Comparison of ENCODE assay signal across 8 cellular contexts in genomic region chr2:46632349-46632748, GRCh38. TPM values are rescaled to one million over a fixed set of nuclear protein-coding genes. Genes with fewer than 3 reads are reported as not detected.
A peak's percentile ranks its signal among the peaks of the same experiment; 100 is the strongest.
DNase-seq lines count a peak whose midpoint lies in the region; ATAC-seq, FAIRE-seq and TF ChIP-seq lines count a peak whose summit lies in the region.

No MANE protein-coding gene starts in this region.

- H3K79me2 ChIP-seq in GM12878 (ENCODE audit: control insufficient read depth, insufficient read depth, low read length), result no peaks in the 10 kb centered on the region

- no peaks in the 10 kb centered on the region; a peak in 1 of 4 replicates for H3K36me3 ChIP-seq in GM12878 (ENCODE audit: control insufficient read depth in 2 of 2, insufficient read depth in 2 of 2, low read length in 1 of 2)

- no peak overlapping the region for H3K4me3 Mint-ChIP-seq in activated CD8-positive, alpha-beta memory T cell treated with anti-CD3 and anti-CD28 coated beads, Interleukin-2, amount 10 ng/mL, durations not matched to agents 7 days and 5 days

- H4K20me1 ChIP-seq in GM12878 (ENCODE audit: control insufficient read depth, insufficient read depth), result no peaks in the 10 kb centered on the region

- SMC1A ChIA-PET in GM12878 (lab: Charles Lee; ENCODE audit: uncharacterized antibody, unreplicated experiment), result interaction anchor here (0.8 kb wide), 1 partner anchor 163 kb away, joined by 3 read pairs; no protein-coding TSS in a partner anchor

- in situ Hi-C loops in GM12878 (cut with MboI), result loop anchor here (25.0 kb wide), 1 partner anchor 620 kb away; no protein-coding TSS in a partner anchor

- ATAC-seq in GM12878 (peak; percentile 60), left lobe of liver (peak; percentile 75), HG03196 (IDR thresholded peaks at IDR 0.05; ENCODE audit: unreplicated experiment) (no peak)
- ATAC-seq in activated CD8-positive, alpha-beta memory T cell treated with anti-CD3 and anti-CD28 coated beads, Interleukin-2, amount 10 ng/mL, durations not matched to agents 7 days and 5 days, result no peak

- H3K9ac ChIP-seq in GM12878 (ENCODE audit: control insufficient read depth, insufficient read depth, low read length), result no peak overlapping the region

- no TSS peak for BruUV-seq in GM12878 (replicated peaks; lab: Mats Ljungman, UMichigan)

- no peak overlapping the region for H3K27ac ChIP-seq in GM12878 (ENCODE audit: control insufficient read depth, insufficient read depth)

- H3K4me1 Mint-ChIP-seq in activated CD8-positive, alpha-beta memory T cell treated with anti-CD3 and anti-CD28 coated beads, Interleukin-2, amount 10 ng/mL, durations not matched to agents 7 days and 5 days, result peaks cover 9% of the 10 kb centered on the region

- no peak overlapping the region for H3K27ac Mint-ChIP-seq in activated CD8-positive, alpha-beta memory T cell treated with anti-CD3 and anti-CD28 coated beads, Interleukin-2, amount 10 ng/mL, durations not matched to agents 7 days and 5 days

- H3K4me3 ChIP-seq in GM12878, result no peak overlapping the region

- CTCF ChIA-PET in GM12878 (lab: Yijun Ruan, JAX), result interaction anchor here (1.6 to 2.5 kb wide), 2 partner anchors 17 to 155 kb away, joined by 3 to 11 read pairs; no protein-coding TSS in a partner anchor
- CTCF ChIA-PET in activated CD8-positive, alpha-beta memory T cell treated with anti-CD3 and anti-CD28 coated beads, Interleukin-2, amount 10 ng/mL, durations not matched to agents 7 days and 5 days (lab: Charles Lee), result interaction anchor here (0.7 to 1.7 kb wide), 2 partner anchors 18 to 165 kb away, joined by 3 to 8 read pairs; no protein-coding TSS in a partner anchor

- intact Hi-C loops in GM12878 (cut with micrococcal nuclease; ENCODE audit: unreplicated experiment), result no loop called here

- POLR2A ChIA-PET in GM12878 (lab: Charles Lee), result no interaction called here

- peak; percentile 27 for DNase-seq in NCI-H1436 (lab: John Stamatoyannopoulos, UW)
- DNase-seq in NCI-H1436 treated with DMSO at 0.1 percent for 48 hours (lab: John Stamatoyannopoulos, UW), result no peak
- DNase-seq in MV-4-11 (lab: John Stamatoyannopoulos, UW), result peak; percentile 32
- no peak for DNase-seq in GM12878 (ENCODE audit: low read depth, low spot score)
- DNase-seq in left lobe of liver (ENCODE audit: low spot score), result no peak
- DNase-seq in activated CD8-positive, alpha-beta memory T cell treated with anti-CD3 and anti-CD28 coated beads, Interleukin-2, amount 10 ng/mL, durations not matched to agents 7 days and 5 days, result no peak
- DNase-seq in NCI-H187 (lab: John Stamatoyannopoulos, UW), result no peak

- no peaks in the 10 kb centered on the region for H3K36me3 Mint-ChIP-seq in activated CD8-positive, alpha-beta memory T cell treated with anti-CD3 and anti-CD28 coated beads, Interleukin-2, amount 10 ng/mL, durations not matched to agents 7 days and 5 days

- FAIRE-seq in GM12878 (lab: Jason Lieb, UNC), result no peak

- H3K27me3 Mint-ChIP-seq in activated CD8-positive, alpha-beta memory T cell treated with anti-CD3 and anti-CD28 coated beads, Interleukin-2, amount 10 ng/mL, durations not matched to agents 7 days and 5 days, result no peaks in the 10 kb centered on the region

- no peaks in the 10 kb centered on the region for H3K4me1 ChIP-seq in GM12878 (ENCODE audit: control insufficient read depth, insufficient read depth, low read length)

- peak; percentile 63 for TF ChIP-seq RAD21 in GM12878 (IDR thresholded peaks at IDR 0.05; ENCODE audit: insufficient read depth, low read depth, low read length)

- H2AFZ ChIP-seq in GM12878 (ENCODE audit: control insufficient read depth, low read depth, low read length), result no peak overlapping the region

- H3K27me3 ChIP-seq in GM12878 (replicated peaks in 1 of 2; ENCODE audit: control insufficient read depth in 2 of 2, insufficient read depth in 2 of 2, low read length in 1 of 2), result no peaks in the 10 kb centered on the region

- H3K9me3 Mint-ChIP-seq in activated CD8-positive, alpha-beta memory T cell treated with anti-CD3 and anti-CD28 coated beads, Interleukin-2, amount 10 ng/mL, durations not matched to agents 7 days and 5 days (ENCODE audit: low read depth), result no peaks in the 10 kb centered on the region

- no peak for TF ChIP-seq POLR2A in GM12878 (IDR thresholded peaks at IDR 0.05; ENCODE audit: low read depth, low read length)

- TF ChIP-seq CTCF in GM12878 (IDR thresholded peaks at IDR 0.05 in 2 of 3, conservative IDR thresholded peaks at IDR 0.05 in 1 of 3; ENCODE audit: control insufficient read depth in 2 of 3, extremely low read depth in 1 of 3, insufficient read depth in 1 of 3, low read depth in 3 of 3, low read length in 3 of 3), result peak; percentile 32 to 43 (median 42); a peak in 4 of 6 replicates

- TF ChIP-seq EP300 in GM12878 (IDR thresholded peaks at IDR 0.05; ENCODE audit: borderline replicate concordance in 1 of 2, control insufficient read depth in 1 of 2, low read depth in 2 of 2, low read length in 2 of 2), result no peak

- H3K9me3 ChIP-seq in GM12878 (replicated peaks; ENCODE audit: control insufficient read depth, insufficient read depth, low read length), result no peaks in the 10 kb centered on the region

- H3K4me2 ChIP-seq in GM12878 (ENCODE audit: control insufficient read depth, insufficient read depth), result no peak overlapping the region

- RAD21 ChIA-PET in GM12878 (lab: Charles Lee; ENCODE audit: unreplicated experiment), result no interaction called here

TF ChIP-seq in GM12878, 131 proteins besides CTCF, POLR2A, EP300 and RAD21:
- TF ChIP-seq SIN3A (IDR thresholded peaks at IDR 0.05; ENCODE audit: low read depth, low read length) (no peak), IRF3 (IDR thresholded peaks at IDR 0.05) (no peak), SMC3 (IDR thresholded peaks at IDR 0.05; ENCODE audit: borderline replicate concordance, low read length) (peak; percentile 51; the same call in 1 of the 2 replicates)

RNA-seq across cellular contexts. Expression of gene CRIPT, which starts 15.3 kb away (rescaled TPM):
- total RNA-seq in GM12878 (2013; cell fraction: nucleolus; rRNA removed), result 24.2 and 26.8 TPM in 2 replicates
- 5.3 and 8.4 TPM in 2 replicates for total RNA-seq in GM12878 (2014; rRNA removed)
- 7.3 and 8.4 TPM in 2 replicates for total RNA-seq in GM12878 (2014; rRNA removed; fragmentation: Illumina TruSeq; extraction: Trizol)
- 6.9 and 7.3 TPM in 2 replicates for total RNA-seq in GM12878 (2021)
- polyA plus RNA-seq in GM12878 (2011; ENCODE audit: low read depth), result 7.3 TPM
- polyA plus RNA-seq in GM12878 (2011; rRNA removed), result 12.7 and 21.2 TPM in 2 replicates
- polyA plus RNA-seq in GM12878 (2011; cell fraction: cytosol; rRNA removed), result 2.6 and 4.1 TPM in 2 replicates
- polyA plus RNA-seq in GM12878 (2011; cell fraction: nucleus; rRNA removed), result 3.7 and 4.0 TPM in 2 replicates
- 8.1 and 11.8 TPM in 2 replicates for polyA plus RNA-seq in GM12878 (2012)
- 9.4 and 12.2 TPM in 2 replicates for polyA plus RNA-seq in GM12878 (2014; fragmentation: Illumina TruSeq; extraction: Trizol)
- polyA plus RNA-seq in GM12878 (2014; fragmentation: Nextera tagmentation; extraction: Ambion mirVana), result 10 to 100 TPM; 27.2 to 31.1 TPM
- 3.6 and 6.2 TPM in 2 replicates for polyA plus RNA-seq in GM12878 (2014; rRNA removed)
- polyA plus RNA-seq in GM12878 (2016; fragmentation: Nextera tagmentation; extraction: Ambion mirVana), result 10 to 100 TPM; 18.8 to 22.0 TPM
- 3.3 and 3.9 TPM in 2 replicates for polyA minus RNA-seq in GM12878 (2011; rRNA and poly(A)+ RNA removed)
- 1.0 and 2.1 TPM in 2 replicates for polyA minus RNA-seq in GM12878 (2011; cell fraction: cytosol; rRNA and poly(A)+ RNA removed)
- polyA minus RNA-seq in GM12878 (2011; cell fraction: nucleus; rRNA and poly(A)+ RNA removed), result 4.4 and 6.9 TPM in 2 replicates
- 5.4 TPM for total RNA-seq in left lobe of liver
- total RNA-seq in activated CD8-positive, alpha-beta memory T cell treated with anti-CD3 and anti-CD28 coated beads, Interleukin-2, amount 10 ng/mL, durations not matched to agents 7 days and 5 days, result 1 to 10 TPM; 8.3 to 8.8 TPM

RNA-seq across cellular contexts. Expression of gene PIGF, which starts 15.5 kb away (rescaled TPM):
- total RNA-seq in GM12878 (2013; cell fraction: nucleolus; rRNA removed), result 113 and 119 TPM in 2 replicates
- total RNA-seq in GM12878 (2014; rRNA removed) (17.5 and 26.9 TPM in 2 replicates), GM12878 (2014; rRNA removed; fragmentation: Illumina TruSeq; extraction: Trizol) (18.8 and 21.1 TPM in 2 replicates), GM12878 (2021) (19.7 and 19.8 TPM in 2 replicates), left lobe of liver (7.6 TPM)
- 16.5 TPM for polyA plus RNA-seq in GM12878 (2011; ENCODE audit: low read depth)
- polyA plus RNA-seq in GM12878 (2011; rRNA removed) (65.3 and 88.6 TPM in 2 replicates), GM12878 (2014; fragmentation: Illumina TruSeq; extraction: Trizol) (21.5 and 27.7 TPM in 2 replicates), GM12878 (2014; fragmentation: Nextera tagmentation; extraction: Ambion mirVana) (10 to 100 TPM; 71.6 to 84.1 TPM), GM12878 (2014; rRNA removed) (16.4 and 24.2 TPM in 2 replicates), GM12878 (2016; fragmentation: Nextera tagmentation; extraction: Ambion mirVana) (10 to 100 TPM; 58.5 to 63.5 TPM)
- 23.4 and 24.3 TPM in 2 replicates for polyA plus RNA-seq in GM12878 (2011; cell fraction: cytosol; rRNA removed)
- polyA plus RNA-seq in GM12878 (2011; cell fraction: nucleus; rRNA removed), result 39.6 and 44.4 TPM in 2 replicates
- polyA plus RNA-seq in GM12878 (2012), result 18.8 and 28.7 TPM in 2 replicates
- 24.1 and 34.1 TPM in 2 replicates for polyA minus RNA-seq in GM12878 (2011; rRNA and poly(A)+ RNA removed)
- 12.8 and 16.2 TPM in 2 replicates for polyA minus RNA-seq in GM12878 (2011; cell fraction: cytosol; rRNA and poly(A)+ RNA removed)
- 42.1 and 60.4 TPM in 2 replicates for polyA minus RNA-seq in GM12878 (2011; cell fraction: nucleus; rRNA and poly(A)+ RNA removed)
- 10 to 100 TPM; 24.7 to 26.5 TPM for total RNA-seq in activated CD8-positive, alpha-beta memory T cell treated with anti-CD3 and anti-CD28 coated beads, Interleukin-2, amount 10 ng/mL, durations not matched to agents 7 days and 5 days

Comparison
In these comparisons a context has a peak if more than half of its experiments do, and no peak if none do; other contexts are left out.
1. DNase-seq: peak in NCI-H1436 (single experiment) and MV-4-11 (single experiment); none in NCI-H1436 treated with DMSO at 0.1 percent for 48 hours (single experiment), GM12878 (single experiment), left lobe of liver (single experiment), activated CD8-positive, alpha-beta memory T cell treated with anti-CD3 and anti-CD28 coated beads, Interleukin-2, amount 10 ng/mL, durations not matched to agents 7 days and 5 days (single experiment) and NCI-H187 (0 of 2).
2. ATAC-seq: peak in GM12878 (single experiment) and left lobe of liver (single experiment); none in activated CD8-positive, alpha-beta memory T cell treated with anti-CD3 and anti-CD28 coated beads, Interleukin-2, amount 10 ng/mL, durations not matched to agents 7 days and 5 days (single experiment) and HG03196 (single experiment).